ENCODE assay signal across 8 cellular contexts in genomic region chr6:6724319-6725119, GRCh38.
DNase-seq lines count a peak whose midpoint lies in the region; FAIRE-seq and TF ChIP-seq lines count a peak whose summit lies in the region.

No MANE protein-coding gene starts in this region.

- no peaks in the 10 kb centered on the region for H3K9me3 ChIP-seq in liver (ENCODE audit: control insufficient read depth in 4 of 4, low read length in 3 of 4)

- WGBS in liver: 9% methylated on average over 33 of the region's 33 CpGs

- TF ChIP-seq CTCF in liver (IDR thresholded peaks at IDR 0.05; ENCODE audit: low read depth, low read length, missing input control): peak; percentile 59

- peak overlapping the region; percentile 44 to 76 for H3K9ac ChIP-seq in liver (ENCODE audit: low read depth in 1 of 2, low read length in 2 of 2)

- peaks cover 10 to 36% (median 20%) of the 10 kb centered on the region in 4 donors for H3K4me1 ChIP-seq in liver (ENCODE audit: control insufficient read depth in 4 of 4, insufficient read depth in 4 of 4, low read length in 3 of 4)

- H3K4me3 ChIP-seq in liver (ENCODE audit: low read depth in 1 of 3, low read length in 3 of 3): peak overlapping the region; percentile 19 to 54 (median 30)

- peak; percentile 80 for DNase-seq in AG08395 (ENCODE audit: low spot score)
- DNase-seq in GM19239 (ENCODE audit: insufficient read length, low spot score): no peak
- peak; percentile 15 for DNase-seq in NCI-H446 treated with DMSO at 0.1 percent for 48 hours (lab: John Stamatoyannopoulos, UW)
- peak; percentile 51 for DNase-seq in activated CD4-positive, alpha-beta T cell treated with anti-CD3 and anti-CD28 coated beads, Interleukin-2, amount 50 U/mL, for 1 hour
- peak; percentile 96 for DNase-seq in dermis blood vessel endothelial cell
- peak; percentile 70 for DNase-seq in stimulated activated CD4-positive, alpha-beta T cell treated with anti-CD3 and anti-CD28 coated beads, Interleukin-4, amount 100 ng/mL, for 1 hour
- DNase-seq in cerebellar nuclear complex (lab: John Stamatoyannopoulos, UW): no peak

- FAIRE-seq in GM19239 (lab: Jason Lieb, UNC): peak; percentile 45

- H3K27me3 ChIP-seq in liver (ENCODE audit: control insufficient read depth in 4 of 4, insufficient read depth in 4 of 4, low read length in 3 of 4): no peaks in the 10 kb centered on the region

- TF ChIP-seq RAD21 in liver (IDR thresholded peaks at IDR 0.05): peak; percentile 88

- no peaks in the 10 kb centered on the region for H3K36me3 ChIP-seq in liver (ENCODE audit: control insufficient read depth in 4 of 4, insufficient read depth in 3 of 4, low read depth in 1 of 4, low read length in 3 of 4)

- peak overlapping the region; percentile 94 to 96 for H3K27ac ChIP-seq in liver (ENCODE audit: low read depth in 1 of 2, low read length in 2 of 2)

TF ChIP-seq in liver, 16 proteins besides CTCF, POLR2A, EP300 and RAD21:
- TF ChIP-seq ZBTB33 (IDR thresholded peaks at IDR 0.05) (no peak), HNF4A (conservative IDR thresholded peaks at IDR 0.05) (peak in 1 of 2 donors; percentile 10), YY1 (IDR thresholded peaks at IDR 0.05) (peak; percentile 69), RXRA (IDR thresholded peaks at IDR 0.05) (peak; percentile 12 to 14), MAX (IDR thresholded peaks at IDR 0.05) (peak; percentile 12), JUND (IDR thresholded peaks at IDR 0.05) (peak in 1 of 2 donors; percentile 18), HNF4G (IDR thresholded peaks at IDR 0.05) (peak; percentile 23), TAF1 (conservative IDR thresholded peaks at IDR 0.05) (no peak), EGR1 (IDR thresholded peaks at IDR 0.05; ENCODE audit: low read depth in 2 of 2) (no peak)
TF ChIP-seq in liver: peak in this region for 6.

Comparison
In these comparisons a context has a peak if more than half of its experiments do, and no peak if none do; other contexts are left out.
1. DNase-seq: peak in AG08395 (single experiment), NCI-H446 treated with DMSO at 0.1 percent for 48 hours (single experiment), activated CD4-positive, alpha-beta T cell treated with anti-CD3 and anti-CD28 coated beads, Interleukin-2, amount 50 U/mL, for 1 hour (single experiment), dermis blood vessel endothelial cell (single experiment) and stimulated activated CD4-positive, alpha-beta T cell treated with anti-CD3 and anti-CD28 coated beads, Interleukin-4, amount 100 ng/mL, for 1 hour (single experiment); none in GM19239 (single experiment) and cerebellar nuclear complex (0 of 2).